ENCODE assay signal across 8 cellular contexts in the genomic region with DNA sequence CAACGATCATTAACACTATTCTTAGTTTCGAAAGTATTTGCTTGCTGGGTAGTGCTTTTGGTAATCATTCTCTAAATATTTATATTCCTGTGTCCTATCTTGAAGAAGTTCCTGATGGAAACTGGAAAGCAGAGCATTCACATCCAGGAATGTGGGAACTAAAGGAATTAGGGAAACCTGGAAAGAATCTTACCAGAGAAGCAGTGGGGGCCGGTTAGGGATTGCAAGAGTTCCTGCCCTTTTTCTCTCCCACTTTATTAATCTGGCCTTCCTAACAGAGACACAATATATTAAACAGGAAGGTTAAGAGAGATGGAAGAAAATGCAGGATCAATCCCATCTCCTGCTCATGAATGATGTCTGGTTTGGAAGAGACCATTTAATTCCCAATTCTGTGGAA. TPM values are rescaled to one million over a fixed set of nuclear protein-coding genes. Genes with fewer than 3 reads are reported as not detected.
DNase-seq lines count a peak whose midpoint lies in the region; ATAC-seq and TF ChIP-seq lines count a peak whose summit lies in the region.

No MANE protein-coding gene starts in this region.

- no peaks in the 10 kb centered on the region for H3K27me3 ChIP-seq in kidney epithelial cell (ENCODE audit: control insufficient read depth, insufficient read depth, low read length)

- ATAC-seq in stimulated activated naive B cell treated with anti-CD40 and anti-IgM and Interleukin-4, amounts not matched to agents 10 μg/mL and 1 μg/mL and 100 μg/mL, for 72 hours (replicated peaks) = no peak
- no peak for ATAC-seq in HG03159 (IDR thresholded peaks at IDR 0.05; ENCODE audit: unreplicated experiment)

- no peak overlapping the region for H3K27ac Mint-ChIP-seq in activated CD4-positive, alpha-beta T cell treated with anti-CD3 and anti-CD28 coated beads, Interleukin-2, amount 10 ng/mL, durations not matched to agents 24 days and 14 days
- no peak overlapping the region for H3K27ac Mint-ChIP-seq in activated naive CD8-positive, alpha-beta T cell
- peak overlapping the region; percentile 14 for H3K27ac Mint-ChIP-seq in stimulated activated naive B cell treated with anti-CD40 and anti-IgM and Interleukin-4, amounts not matched to agents 10 μg/mL and 1 μg/mL and 100 μg/mL, for 72 hours

- intact Hi-C loops in activated CD4-positive, alpha-beta T cell treated with anti-CD3 and anti-CD28 coated beads, Interleukin-2, amount 10 ng/mL, durations not matched to agents 24 days and 14 days (cut with micrococcal nuclease) = loop anchor here (1.0 to 5.0 kb wide), 5 partner anchors 23 to 550 kb away; a partner anchor contains a TSS

- no peak for DNase-seq in activated CD4-positive, alpha-beta T cell treated with anti-CD3 and anti-CD28 coated beads, Interleukin-2, amount 10 ng/mL, durations not matched to agents 24 days and 14 days
- no peak for DNase-seq in activated CD4-positive, alpha-beta T cell treated with anti-CD3 and anti-CD28 coated beads, Interleukin-2, amount 50 U/mL, for 48 hours
- no peak for DNase-seq in kidney epithelial cell (ENCODE audit: low read depth)
- DNase-seq in stimulated activated naive B cell treated with anti-CD40 and anti-IgM and Interleukin-4, amounts not matched to agents 10 μg/mL and 1 μg/mL and 100 μg/mL, for 72 hours = no peak
- DNase-seq in NCI-H345 treated with DMSO at 0.1 percent for 48 hours (lab: John Stamatoyannopoulos, UW; ENCODE audit: unreplicated experiment) = no peak
- DNase-seq in foreskin fibroblast = no peak

- no peaks in the 10 kb centered on the region for H3K9me3 Mint-ChIP-seq in activated CD4-positive, alpha-beta T cell treated with anti-CD3 and anti-CD28 coated beads, Interleukin-2, amount 10 ng/mL, durations not matched to agents 24 days and 14 days
- no peaks in the 10 kb centered on the region for H3K9me3 Mint-ChIP-seq in activated naive CD8-positive, alpha-beta T cell (ENCODE audit: low read depth)
- no peaks in the 10 kb centered on the region for H3K9me3 Mint-ChIP-seq in stimulated activated naive B cell treated with anti-CD40 and anti-IgM and Interleukin-4, amounts not matched to agents 10 μg/mL and 1 μg/mL and 100 μg/mL, for 72 hours

- peak overlapping the region; percentile 33 for H3K4me3 ChIP-seq in kidney epithelial cell (ENCODE audit: low read depth, low read length)
- H3K4me3 ChIP-seq in foreskin fibroblast (ENCODE audit: low read depth in 1 of 2, low read length in 2 of 2) = no peak overlapping the region

- H3K36me3 Mint-ChIP-seq in activated CD4-positive, alpha-beta T cell treated with anti-CD3 and anti-CD28 coated beads, Interleukin-2, amount 10 ng/mL, durations not matched to agents 24 days and 14 days (ENCODE audit: low read depth) = no peaks in the 10 kb centered on the region
- H3K36me3 Mint-ChIP-seq in activated naive CD8-positive, alpha-beta T cell = no peaks in the 10 kb centered on the region
- H3K36me3 Mint-ChIP-seq in stimulated activated naive B cell treated with anti-CD40 and anti-IgM and Interleukin-4, amounts not matched to agents 10 μg/mL and 1 μg/mL and 100 μg/mL, for 72 hours = no peaks in the 10 kb centered on the region

- TF ChIP-seq CTCF in kidney epithelial cell (IDR thresholded peaks at IDR 0.05; ENCODE audit: insufficient read depth, low read length, poor library complexity, severe bottlenecking) = no peak
- no peak for TF ChIP-seq CTCF in foreskin fibroblast (IDR thresholded peaks at IDR 0.05; ENCODE audit: low read depth, low read length)

- peak overlapping the region; percentile 77 for H3K4me3 Mint-ChIP-seq in activated CD4-positive, alpha-beta T cell treated with anti-CD3 and anti-CD28 coated beads, Interleukin-2, amount 10 ng/mL, durations not matched to agents 24 days and 14 days
- peak overlapping the region; percentile 81 for H3K4me3 Mint-ChIP-seq in activated naive CD8-positive, alpha-beta T cell
- H3K4me3 Mint-ChIP-seq in stimulated activated naive B cell treated with anti-CD40 and anti-IgM and Interleukin-4, amounts not matched to agents 10 μg/mL and 1 μg/mL and 100 μg/mL, for 72 hours = peak overlapping the region; percentile 65 to 70

- H3K4me1 Mint-ChIP-seq in activated CD4-positive, alpha-beta T cell treated with anti-CD3 and anti-CD28 coated beads, Interleukin-2, amount 10 ng/mL, durations not matched to agents 24 days and 14 days = peaks cover 16% of the 10 kb centered on the region
- peaks cover 11% of the 10 kb centered on the region for H3K4me1 Mint-ChIP-seq in activated naive CD8-positive, alpha-beta T cell (ENCODE audit: low read depth)
- H3K4me1 Mint-ChIP-seq in stimulated activated naive B cell treated with anti-CD40 and anti-IgM and Interleukin-4, amounts not matched to agents 10 μg/mL and 1 μg/mL and 100 μg/mL, for 72 hours = peaks cover 0 to 11% of the 10 kb centered on the region in 2 donors

- H3K36me3 ChIP-seq in kidney epithelial cell (ENCODE audit: control insufficient read depth, insufficient read depth, low read length) = no peaks in the 10 kb centered on the region

- peaks cover 2% of the 10 kb centered on the region for H3K27me3 Mint-ChIP-seq in activated CD4-positive, alpha-beta T cell treated with anti-CD3 and anti-CD28 coated beads, Interleukin-2, amount 10 ng/mL, durations not matched to agents 24 days and 14 days
- peaks cover 6% of the 10 kb centered on the region for H3K27me3 Mint-ChIP-seq in activated naive CD8-positive, alpha-beta T cell
- peaks cover 11 to 19% of the 10 kb centered on the region in 2 donors for H3K27me3 Mint-ChIP-seq in stimulated activated naive B cell treated with anti-CD40 and anti-IgM and Interleukin-4, amounts not matched to agents 10 μg/mL and 1 μg/mL and 100 μg/mL, for 72 hours

RNA-seq across cellular contexts. Expression of a gene that starts 52.1 kb away (rescaled TPM):
- total RNA-seq in activated CD4-positive, alpha-beta T cell treated with anti-CD3 and anti-CD28 coated beads, Interleukin-2, amount 10 ng/mL, durations not matched to agents 24 days and 14 days = not detected in 2 replicates
- total RNA-seq in kidney epithelial cell = not detected in 2 replicates
